Comparison of ENCODE assay signal across 30 cellular contexts in the genomic region with DNA sequence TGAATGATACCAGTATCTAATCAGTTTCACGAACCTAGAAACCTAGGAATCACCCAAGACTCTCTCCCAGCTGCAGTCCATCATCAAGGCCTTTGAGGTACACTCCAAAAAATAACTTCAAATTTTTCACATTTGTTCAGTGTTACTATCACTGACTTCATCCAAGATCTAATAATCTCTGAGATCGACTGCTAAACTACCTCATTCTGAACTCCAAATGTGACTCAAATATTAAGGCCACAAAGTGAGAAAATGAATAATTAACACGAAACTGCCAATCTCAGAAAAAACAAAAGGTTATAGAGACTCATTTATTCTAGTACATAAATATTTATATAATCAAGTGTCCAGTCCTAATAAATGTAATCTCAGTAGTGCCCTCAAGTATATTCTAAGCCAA.
"Had no signal": no experiment of that assay in that cellular context is flagged by ENCODE, and none has a peak within 500 bp of the region (broad histone marks: within the 10 kb centered on the region; RNA-seq: fewer than 3 reads in every experiment).

No MANE protein-coding gene starts in this region.

- H3K4me3 ChIP-seq: ascending aorta, cardiac muscle cell had no signal

- H3K4me1 ChIP-seq: ascending aorta had no signal

- ATAC-seq: activated CD4-positive, alpha-beta T cell treated with anti-CD3 and anti-CD28 coated beads for 36 hours; activated CD4-positive, CD25-positive, alpha-beta regulatory T cell treated with anti-CD3 and anti-CD28 coated beads, Interleukin-2, amount 50 U/mL, for 24 hours; activated CD8-positive, alpha-beta memory T cell treated with anti-CD3 and anti-CD28 coated beads, Interleukin-2, amount 10 ng/mL, durations not matched to agents 7 days and 5 days; activated CD8-positive, alpha-beta T cell treated with anti-CD3 and anti-CD28 coated beads, Interleukin-2, amount 10 ng/mL, durations not matched to agents 7 days and 5 days; activated naive CD8-positive, alpha-beta T cell treated with anti-CD3 and anti-CD28 coated beads, Interleukin-2, amount 50 U/mL, for 24 hours; WTC11 had no signal

- H3K36me3 ChIP-seq: ascending aorta, cardiac muscle cell, WERI-Rb-1 had no signal

- DNase-seq: activated CD4-positive, alpha-beta memory T cell treated with anti-CD3 and anti-CD28 coated beads, Interleukin-2, amount 10 ng/mL, durations not matched to agents 7 days and 5 days; activated CD4-positive, alpha-beta T cell treated with anti-CD3 and anti-CD28 coated beads for 1 hour; activated CD4-positive, alpha-beta T cell treated with anti-CD3 and anti-CD28 coated beads for 36 hours; activated CD4-positive, alpha-beta T cell treated with anti-CD3 and anti-CD28 coated beads for 48 hours; activated CD4-positive, alpha-beta T cell treated with anti-CD3 and anti-CD28 coated beads, Interleukin-2, amount 10 ng/mL, durations not matched to agents 7 days and 5 days; activated CD4-positive, alpha-beta T cell treated with anti-CD3 and anti-CD28 coated beads, Interleukin-2, amount 50 U/mL, for 48 hours; activated CD4-positive, CD25-positive, alpha-beta regulatory T cell; activated CD8-positive, alpha-beta memory T cell treated with anti-CD3 and anti-CD28 coated beads for 24 hours; activated CD8-positive, alpha-beta memory T cell treated with anti-CD3 and anti-CD28 coated beads, Interleukin-2, amount 10 ng/mL, durations not matched to agents 7 days and 5 days; activated CD8-positive, alpha-beta memory T cell treated with anti-CD3 and anti-CD28 coated beads, Interleukin-2, amount 50 U/mL, for 48 hours; activated CD8-positive, alpha-beta T cell treated with anti-CD3 and anti-CD28 coated beads, Interleukin-2, amount 10 ng/mL, durations not matched to agents 7 days and 5 days; activated effector memory CD4-positive, alpha-beta T cell treated with Interleukin-2 at 50 U/mL for 16 hours; activated gamma-delta T cell; activated naive CD4-positive, alpha-beta T cell treated with anti-CD3 and anti-CD28 coated beads, Interleukin-2, amount 10 ng/mL, durations not matched to agents 7 days and 5 days; activated naive CD4-positive, alpha-beta T cell treated with Interleukin-2 at 50 U/mL for 16 hours; activated naive CD8-positive, alpha-beta T cell treated with anti-CD3 and anti-CD28 coated beads, Interleukin-2, amount 10 ng/mL, durations not matched to agents 7 days and 5 days; activated naive CD8-positive, alpha-beta T cell treated with anti-CD3 and anti-CD28 coated beads, Interleukin-2, amount 50 U/mL, for 24 hours; activated T-cell treated with anti-CD3 and anti-CD28 coated beads, Interleukin-2, amount 50 U/mL, for 24 hours; activated T-cell treated with anti-CD3 and anti-CD28 coated beads, Interleukin-2, amount 50 U/mL, for 48 hours; amygdala; anterior cingulate cortex; caudate nucleus; cerebellar nuclear complex; T-helper 2 cell; T-helper 9 cell; WERI-Rb-1 had no signal

- H3K27me3 ChIP-seq: ascending aorta, cardiac muscle cell had no signal

- H3K27ac ChIP-seq: ascending aorta, cardiac muscle cell, WERI-Rb-1 had no signal

- H3K9me3 ChIP-seq: ascending aorta had no signal
